ENCODE assay signal across 18 cellular contexts in the genomic region with DNA sequence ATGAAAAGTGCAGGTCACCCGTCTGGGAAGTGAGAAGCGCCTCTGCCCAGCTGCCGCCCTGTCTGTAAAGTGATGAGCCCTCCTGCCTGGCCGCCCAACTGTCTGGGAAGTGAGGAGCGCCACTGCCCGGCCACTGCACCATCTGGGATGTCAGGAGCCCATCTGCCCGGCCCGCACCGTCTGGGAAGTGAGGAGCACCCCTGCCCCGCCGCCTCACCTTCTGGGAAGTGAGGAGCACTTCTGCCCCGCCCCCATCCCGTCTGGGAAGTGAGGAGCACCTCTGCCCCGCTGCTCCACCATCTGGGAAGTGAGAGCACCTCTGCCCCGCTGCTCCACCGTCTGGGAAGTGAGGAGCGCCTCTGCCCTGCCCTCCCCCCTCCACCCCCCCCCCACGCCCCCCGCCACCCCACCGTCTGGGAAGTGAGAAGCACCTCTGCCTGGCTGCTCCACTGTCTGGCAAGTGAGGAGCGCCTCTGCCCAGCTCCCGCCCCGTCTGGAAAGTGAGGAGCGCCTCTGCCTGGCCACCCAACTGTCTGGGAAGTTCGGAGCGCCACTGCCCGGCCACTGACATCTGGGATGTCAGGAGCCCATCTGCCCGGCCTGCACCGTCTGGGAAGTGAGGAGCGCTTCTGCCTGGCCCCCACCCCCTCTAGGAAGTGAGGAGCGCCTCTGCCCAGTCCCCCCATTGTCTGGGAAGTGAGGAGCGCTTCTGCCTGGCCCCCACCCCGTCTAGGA. TPM values are rescaled to one million over a fixed set of nuclear protein-coding genes. Genes with fewer than 3 reads are reported as not detected.
DNase-seq lines count a peak whose midpoint lies in the region; ATAC-seq and TF ChIP-seq lines count a peak whose summit lies in the region.
"Had no signal": no experiment of that assay in that cellular context is flagged by ENCODE, and none has a peak within 500 bp of the region (broad histone marks: within the 10 kb centered on the region; RNA-seq: fewer than 3 reads in every experiment).

No MANE protein-coding gene starts in this region.

- no peaks in the 10 kb centered on the region for H3K27me3 Mint-ChIP-seq in progenitor cell of endocrine pancreas
- H3K27me3 Mint-ChIP-seq: activated CD8-positive, alpha-beta memory T cell treated with anti-CD3 and anti-CD28 coated beads, Interleukin-2, amount 10 ng/mL, durations not matched to agents 7 days and 5 days; activated naive CD8-positive, alpha-beta T cell treated with anti-CD3 and anti-CD28 coated beads, Interleukin-2, amount 50 U/mL, for 24 hours; activated T-helper 17 cell treated with anti-CD3 and anti-CD28 coated beads, Interleukin-2, amount 50 U/mL, for 72 hours had no signal

- no peaks in the 10 kb centered on the region for H4K20me1 ChIP-seq in OCI-LY7 (ENCODE audit: insufficient read depth, low read length)

- H2AFZ ChIP-seq in OCI-LY7 (ENCODE audit: low read length), result no peak overlapping the region

- H3K27me3 ChIP-seq in iPS-15b (ENCODE audit: control insufficient read depth, insufficient read depth, low read length), result no peaks in the 10 kb centered on the region
- no peaks in the 10 kb centered on the region for H3K27me3 ChIP-seq in vagina
- H3K27me3 ChIP-seq: brain microvascular endothelial cell had no signal

- no peak for ATAC-seq in GM19324 (IDR thresholded peaks at IDR 0.05; ENCODE audit: low FRiP score, unreplicated experiment)
- ATAC-seq: activated CD8-positive, alpha-beta memory T cell treated with anti-CD3 and anti-CD28 coated beads, Interleukin-2, amount 10 ng/mL, durations not matched to agents 7 days and 5 days; activated naive CD8-positive, alpha-beta T cell treated with anti-CD3 and anti-CD28 coated beads, Interleukin-2, amount 50 U/mL, for 24 hours; activated T-helper 17 cell treated with anti-CD3 and anti-CD28 coated beads, Interleukin-2, amount 50 U/mL, for 72 hours; Panc1; SK-N-SH treated with all-trans-retinoic acid at 6 μM for 48 hours had no signal

- POLR2A ChIA-PET in OCI-LY7 (lab: Charles Lee), result interaction anchor here (0.8 kb wide), 1 partner anchor 11 kb away, joined by 4 read pairs; no protein-coding TSS in a partner anchor

- CTCF ChIA-PET in OCI-LY7 (lab: Charles Lee; ENCODE audit: unreplicated experiment), result interaction anchor here (0.7 kb wide), 1 partner anchor 94 kb away, joined by 6 read pairs; no protein-coding TSS in a partner anchor

- peaks cover 13% of the 10 kb centered on the region for H3K79me2 ChIP-seq in OCI-LY7 (ENCODE audit: insufficient read depth, low read depth, low read length)

- TF ChIP-seq POLR2A in vagina (IDR thresholded peaks at IDR 0.05), result no peak

- H3K9me3 ChIP-seq in ES-I3 (ENCODE audit: control insufficient read depth, insufficient read depth, low read length) (no peaks in the 10 kb centered on the region), OCI-LY7 (ENCODE audit: low read length) (no peaks in the 10 kb centered on the region), iPS-15b (ENCODE audit: control insufficient read depth, insufficient read depth, low read length) (no peaks in the 10 kb centered on the region), vagina (no peaks in the 10 kb centered on the region)

- H3K4me1 Mint-ChIP-seq in progenitor cell of endocrine pancreas (ENCODE audit: low read depth), result peaks cover 10% of the 10 kb centered on the region

- DNase-seq in OCI-LY7 (ENCODE audit: low spot score) (no peak), progenitor cell of endocrine pancreas (ENCODE audit: low spot score, unreplicated experiment) (no peak), vagina (ENCODE audit: extremely low spot score in 2 of 2) (no peak), G401 (ENCODE audit: low spot score) (no peak), ACHN (no peak)
- DNase-seq: activated CD8-positive, alpha-beta memory T cell treated with anti-CD3 and anti-CD28 coated beads, Interleukin-2, amount 10 ng/mL, durations not matched to agents 7 days and 5 days; activated naive CD8-positive, alpha-beta T cell treated with anti-CD3 and anti-CD28 coated beads, Interleukin-2, amount 50 U/mL, for 24 hours; NCI-H1105 treated with DMSO at 0.1 percent for 48 hours; NCI-H82; stimulated activated naive CD4-positive, alpha-beta T cell had no signal

- peak overlapping the region; percentile 29; the same call in 1 of the 2 replicates for H3K4me2 ChIP-seq in OCI-LY7 (ENCODE audit: low read length)

- no peaks in the 10 kb centered on the region for H3K4me1 ChIP-seq in ES-I3 (ENCODE audit: insufficient read depth, low read length)
- peaks cover 13% of the 10 kb centered on the region for H3K4me1 ChIP-seq in OCI-LY7 (ENCODE audit: insufficient read depth, low read length, poor library complexity, severe bottlenecking)
- H3K4me1 ChIP-seq in iPS-15b (ENCODE audit: control insufficient read depth, insufficient read depth, low read length), result no peaks in the 10 kb centered on the region
- peaks cover 15% of the 10 kb centered on the region for H3K4me1 ChIP-seq in vagina

- no TSS peak for BruUV-seq in OCI-LY7 (replicated peaks; lab: Mats Ljungman, UMichigan)

- peaks cover 9% of the 10 kb centered on the region for H3K36me3 Mint-ChIP-seq in progenitor cell of endocrine pancreas (ENCODE audit: insufficient read depth)

- H3K9me2 ChIP-seq in OCI-LY7 (ENCODE audit: insufficient read depth, low read length), result no peaks in the 10 kb centered on the region

- H3K27ac ChIP-seq in OCI-LY7 (ENCODE audit: low read depth, low read length, poor library complexity, severe bottlenecking) (no peak overlapping the region), vagina (no peak overlapping the region)
- H3K27ac ChIP-seq: brain microvascular endothelial cell had no signal

- H3K27ac Mint-ChIP-seq in progenitor cell of endocrine pancreas, result no peak overlapping the region
- H3K27ac Mint-ChIP-seq: activated CD8-positive, alpha-beta memory T cell treated with anti-CD3 and anti-CD28 coated beads, Interleukin-2, amount 10 ng/mL, durations not matched to agents 7 days and 5 days; activated naive CD8-positive, alpha-beta T cell treated with anti-CD3 and anti-CD28 coated beads, Interleukin-2, amount 50 U/mL, for 24 hours; activated T-helper 17 cell treated with anti-CD3 and anti-CD28 coated beads, Interleukin-2, amount 50 U/mL, for 72 hours; nephron progenitor cell had no signal

- H3K9me3 Mint-ChIP-seq in progenitor cell of endocrine pancreas (ENCODE audit: low read depth), result peaks cover 3% of the 10 kb centered on the region
- H3K9me3 Mint-ChIP-seq: activated naive CD8-positive, alpha-beta T cell treated with anti-CD3 and anti-CD28 coated beads, Interleukin-2, amount 50 U/mL, for 24 hours; activated T-helper 17 cell treated with anti-CD3 and anti-CD28 coated beads, Interleukin-2, amount 50 U/mL, for 72 hours; nephron progenitor cell had no signal

- H3K4me3 Mint-ChIP-seq in progenitor cell of endocrine pancreas (ENCODE audit: low read depth), result peak overlapping the region; percentile 16

- peak overlapping the region; percentile 70; the same call in 1 of the 2 replicates for H3K9ac ChIP-seq in ES-I3 (ENCODE audit: low read depth, low read length)
- no peak overlapping the region for H3K9ac ChIP-seq in iPS-15b (ENCODE audit: low read depth, low read length)

- in situ Hi-C loops in G401 (cut with HindIII; ENCODE audit: low sequenced_read_pairs), result no loop called here
- in situ Hi-C loops in ACHN (cut with HindIII; ENCODE audit: low pct_ligation_motif_present, low pct_unique_long_range_greater_than_20kb, low sequenced_read_pairs), result no loop called here

- intact Hi-C loops in OCI-LY7 (cut with micrococcal nuclease; ENCODE audit: unreplicated experiment) (no loop called here), vagina (cut with DNase I) (no loop called here)

- peak overlapping the region; percentile 14 for H3K4me3 ChIP-seq in OCI-LY7 (ENCODE audit: low read depth, low read length, poor library complexity, severe bottlenecking)
- peak overlapping the region; percentile 39 for H3K4me3 ChIP-seq in iPS-15b (ENCODE audit: low read depth, low read length)
- H3K4me3 ChIP-seq in vagina, result no peak overlapping the region

- no peak for TF ChIP-seq CTCF in OCI-LY7 (conservative IDR thresholded peaks at IDR 0.05; ENCODE audit: low read length)
- no peak for TF ChIP-seq CTCF in progenitor cell of endocrine pancreas (IDR thresholded peaks at IDR 0.05; ENCODE audit: unreplicated experiment)
- no peak for TF ChIP-seq CTCF in vagina (IDR thresholded peaks at IDR 0.05)

- H3K36me3 ChIP-seq in ES-I3 (ENCODE audit: insufficient read depth, low read length) (no peaks in the 10 kb centered on the region), OCI-LY7 (ENCODE audit: insufficient read depth, low read length) (no peaks in the 10 kb centered on the region; the same call in 1 of the 2 replicates), iPS-15b (ENCODE audit: control insufficient read depth, insufficient read depth, low read length) (no peaks in the 10 kb centered on the region), vagina (no peaks in the 10 kb centered on the region)
- H3K36me3 ChIP-seq: brain microvascular endothelial cell had no signal

RNA-seq across cellular contexts. Expression of a gene that starts 4.5 kb away (rescaled TPM):
- 66.4 and 74.6 TPM in 2 replicates for total RNA-seq in OCI-LY7 (2014; rRNA removed; shearing (Covaris generic))
- total RNA-seq in OCI-LY7 (2022) (51.4 and 56.5 TPM in 2 replicates), progenitor cell of endocrine pancreas (59.3 and 62.3 TPM in 2 replicates), vagina (63.1 TPM)
- total RNA-seq in G401 (2014; rRNA removed; shearing (Covaris generic)), result 20.7 and 39.8 TPM in 2 replicates

Comparison
In these comparisons a context has a peak if more than half of its experiments do, and no peak if none do; other contexts are left out.
1. H3K4me3 ChIP-seq: peak in OCI-LY7 (single experiment) and iPS-15b (single experiment); none in vagina (0 of 2).